25 cellular contexts compared by ENCODE assay signal in genomic region chr5:39479537-39479936, GRCh38.
"Had no signal": no experiment of that assay in that cellular context is flagged by ENCODE, and none has a peak within 500 bp of the region (broad histone marks: within the 10 kb centered on the region; RNA-seq: fewer than 3 reads in every experiment).

No MANE protein-coding gene starts in this region.

- H3K27me3 ChIP-seq: dorsolateral prefrontal cortex, esophagus muscularis mucosa, gastroesophageal sphincter, heart left ventricle, hepatocyte, left lung, neural progenitor cell, right lobe of liver, tibial nerve, upper lobe of right lung, uterus had no signal

- H3K27ac Mint-ChIP-seq: endodermal cell; natural killer cell; neural progenitor cell; progenitor cell of endocrine pancreas; stimulated activated naive B cell treated with anti-CD40 and anti-IgM and Interleukin-4, amounts not matched to agents 10 μg/mL and 1 μg/mL and 100 μg/mL, for 72 hours; stimulated activated naive CD8-positive, alpha-beta T cell treated with anti-CD3 and anti-CD28 coated beads, Interleukin-15, Interleukin-2, amounts not matched to agents 100 ng/mL and 50 ng/mL, for 24 hours had no signal

- H3K4me3 Mint-ChIP-seq: endodermal cell; natural killer cell; neural progenitor cell; stimulated activated naive B cell treated with anti-CD40 and anti-IgM and Interleukin-4, amounts not matched to agents 10 μg/mL and 1 μg/mL and 100 μg/mL, for 72 hours; stimulated activated naive CD8-positive, alpha-beta T cell treated with anti-CD3 and anti-CD28 coated beads, Interleukin-15, Interleukin-2, amounts not matched to agents 100 ng/mL and 50 ng/mL, for 24 hours had no signal

- H3K4me3 ChIP-seq: dorsolateral prefrontal cortex, esophagus muscularis mucosa, gastroesophageal sphincter, heart left ventricle, hepatocyte, left lung, neural progenitor cell, right lobe of liver, thoracic aorta, tibial nerve, upper lobe of right lung, uterus had no signal

- H3K4me2 ChIP-seq: hepatocyte, neural progenitor cell had no signal

- H3K4me1 ChIP-seq: foreskin keratinocyte, parathyroid adenoma, right lobe of liver, uterus had no signal

- H3K9me3 ChIP-seq: esophagus muscularis mucosa, gastroesophageal sphincter, heart left ventricle, left lung, right lobe of liver, thoracic aorta, tibial nerve, upper lobe of right lung, uterus had no signal

- H3K27me3 Mint-ChIP-seq: progenitor cell of endocrine pancreas had no signal

- H3K4me1 Mint-ChIP-seq: stimulated activated naive B cell treated with anti-CD40 and anti-IgM and Interleukin-4, amounts not matched to agents 10 μg/mL and 1 μg/mL and 100 μg/mL, for 72 hours had no signal

- H3K9me3 Mint-ChIP-seq: endodermal cell; natural killer cell; neural progenitor cell; stimulated activated naive B cell treated with anti-CD40 and anti-IgM and Interleukin-4, amounts not matched to agents 10 μg/mL and 1 μg/mL and 100 μg/mL, for 72 hours; stimulated activated naive CD8-positive, alpha-beta T cell treated with anti-CD3 and anti-CD28 coated beads, Interleukin-15, Interleukin-2, amounts not matched to agents 100 ng/mL and 50 ng/mL, for 24 hours had no signal

- DNase-seq: dorsolateral prefrontal cortex; effector CD4-positive, alpha-beta T cell; endodermal cell; foreskin keratinocyte; heart left ventricle; kidney; left lung; mesendoderm; natural killer cell; right lobe of liver; small intestine; stimulated activated CD4-positive, alpha-beta T cell treated with anti-CD3 and anti-CD28 coated beads, Interleukin-15, amount 100 ng/mL, for 24 hours; stimulated activated CD4-positive, alpha-beta T cell treated with anti-CD3 and anti-CD28 coated beads, Interleukin-2, amount 100 ng/mL, for 48 hours; stimulated activated naive B cell treated with anti-CD40 and anti-IgM and Interleukin-4, amounts not matched to agents 10 μg/mL and 1 μg/mL and 100 μg/mL, for 72 hours; upper lobe of right lung; uterus had no signal

- H3K36me3 ChIP-seq: esophagus muscularis mucosa, gastroesophageal sphincter, heart left ventricle, left lung, neural progenitor cell, right lobe of liver, thoracic aorta, tibial nerve, upper lobe of right lung, uterus had no signal

- H3K9ac ChIP-seq: neural progenitor cell, parathyroid adenoma had no signal

- H2AFZ ChIP-seq: hepatocyte, neural progenitor cell, parathyroid adenoma had no signal

- ATAC-seq: foreskin keratinocyte; gastroesophageal sphincter; heart left ventricle; left lung; natural killer cell; right lobe of liver; stimulated activated naive B cell treated with anti-CD40 and anti-IgM and Interleukin-4, amounts not matched to agents 10 μg/mL and 1 μg/mL and 100 μg/mL, for 72 hours; upper lobe of right lung had no signal

- H3K79me2 ChIP-seq: hepatocyte, parathyroid adenoma had no signal

- H3K36me3 Mint-ChIP-seq: natural killer cell; neural progenitor cell; stimulated activated naive B cell treated with anti-CD40 and anti-IgM and Interleukin-4, amounts not matched to agents 10 μg/mL and 1 μg/mL and 100 μg/mL, for 72 hours had no signal

- FAIRE-seq: kidney had no signal

- H3K27ac ChIP-seq: dorsolateral prefrontal cortex, esophagus muscularis mucosa, foreskin keratinocyte, gastroesophageal sphincter, heart left ventricle, hepatocyte, left lung, neural progenitor cell, parathyroid adenoma, right lobe of liver, thoracic aorta, tibial nerve, upper lobe of right lung, uterus had no signal
